Comparison of ENCODE assay signal across 9 cellular contexts in the genomic region with DNA sequence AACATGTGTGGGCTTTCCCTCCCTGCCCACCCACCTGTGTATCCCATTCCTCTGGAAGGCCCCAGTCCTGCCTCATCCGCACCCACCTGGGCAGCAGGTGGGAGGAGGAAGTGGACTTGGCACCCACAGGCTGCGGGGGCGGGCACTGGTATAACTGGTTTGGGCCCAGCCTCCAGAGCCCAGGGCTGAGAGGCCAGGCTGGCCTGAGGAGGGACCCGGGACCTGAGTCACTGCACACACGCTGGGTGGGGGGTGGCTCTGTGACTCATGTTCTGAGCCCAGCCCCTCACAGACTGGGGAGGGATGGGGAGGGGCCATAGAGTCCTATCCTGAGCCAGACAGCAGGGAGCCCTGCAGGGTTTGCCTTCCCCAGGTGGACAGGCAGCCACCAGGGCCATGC. TPM values are rescaled to one million over a fixed set of nuclear protein-coding genes. Genes with fewer than 3 reads are reported as not detected.
DNase-seq lines count a peak whose midpoint lies in the region; ATAC-seq and TF ChIP-seq lines count a peak whose summit lies in the region.
"Had no signal": no experiment of that assay in that cellular context is flagged by ENCODE, and none has a peak within 500 bp of the region (broad histone marks: within the 10 kb centered on the region; RNA-seq: fewer than 3 reads in every experiment).

No MANE protein-coding gene starts in this region.

- no peak for TF ChIP-seq CTCF in mucosa of descending colon (IDR thresholded peaks at IDR 0.05)

- peak overlapping the region in 4 of 11 experiments; percentile 46 to 75 (median 70); a peak in 2 of 22 replicates for H3K9ac ChIP-seq in BLaER1 treated with 17β-estradiol and CSF1 and Interleukin-3, amounts not matched to agents 10 nM and 100 nM

- DNase-seq in LoVo (ENCODE audit: low spot score) (peak; percentile 88), mucosa of descending colon (peak; percentile 95 to 96 (median 96))
- DNase-seq in activated CD4-positive, CD25-positive, alpha-beta regulatory T cell (lab: John Stamatoyannopoulos, UW): no peak
- DNase-seq: effector memory CD4-positive, alpha-beta T cell had no signal

- no peaks in the 10 kb centered on the region for H3K27me3 ChIP-seq in BLaER1 treated with 17β-estradiol and CSF1 and Interleukin-3, amounts not matched to agents 10 nM and 100 nM

- ATAC-seq in mucosa of descending colon (peak; percentile 88), GM18511 (IDR thresholded peaks at IDR 0.05; ENCODE audit: unreplicated experiment) (no peak), HG03565 (IDR thresholded peaks at IDR 0.05; ENCODE audit: unreplicated experiment) (no peak), GM18873 (IDR thresholded peaks at IDR 0.05; ENCODE audit: low FRiP score, unreplicated experiment) (no peak)

- intact Hi-C loops in mucosa of descending colon (cut with DNase I, micrococcal nuclease): no loop called here

- peaks cover 53 to 98% (median 96%) of the 10 kb centered on the region in 10 experiments for H3K4me1 ChIP-seq in BLaER1 treated with 17β-estradiol and CSF1 and Interleukin-3, amounts not matched to agents 10 nM and 100 nM
- H3K4me1 ChIP-seq in mucosa of descending colon (ENCODE audit: low read depth): peaks cover 29% of the 10 kb centered on the region

- H3K4me2 ChIP-seq in BLaER1 treated with 17β-estradiol and CSF1 and Interleukin-3, amounts not matched to agents 10 nM and 100 nM: peak overlapping the region; percentile 70 to 100 (median 92); a peak in 21 of 22 replicates

- no peaks in the 10 kb centered on the region for H3K9me3 ChIP-seq in BLaER1 treated with 17β-estradiol and CSF1 and Interleukin-3, amounts not matched to agents 10 nM and 100 nM (replicated peaks in 1 of 11)
- no peaks in the 10 kb centered on the region for H3K9me3 ChIP-seq in mucosa of descending colon

- H3K27ac ChIP-seq in BLaER1 treated with 17β-estradiol and CSF1 and Interleukin-3, amounts not matched to agents 10 nM and 100 nM: no peak overlapping the region; a peak in 1 of 22 replicates
- H3K27ac ChIP-seq in cingulate gyrus (ENCODE audit: low read depth, low read length): peak overlapping the region; percentile 54

- H3K36me3 ChIP-seq in BLaER1 treated with 17β-estradiol and CSF1 and Interleukin-3, amounts not matched to agents 10 nM and 100 nM: peaks cover 0 to 16% (median 0%) of the 10 kb centered on the region in 11 experiments; a peak in 4 of 22 replicates
- H3K36me3 ChIP-seq in mucosa of descending colon (ENCODE audit: low read depth): no peaks in the 10 kb centered on the region

- H4K20me1 ChIP-seq in BLaER1 treated with 17β-estradiol and CSF1 and Interleukin-3, amounts not matched to agents 10 nM and 100 nM: peaks cover 0 to 92% (median 0%) of the 10 kb centered on the region in 11 experiments; a peak in 11 of 22 replicates

- H3K4me3 ChIP-seq in BLaER1 treated with 17β-estradiol and CSF1 and Interleukin-3, amounts not matched to agents 10 nM and 100 nM: no peak overlapping the region; a peak in 1 of 20 replicates
- H3K4me3 ChIP-seq in mucosa of descending colon: no peak overlapping the region

RNA-seq across cellular contexts. Expression of a gene that starts 16.7 kb away (rescaled TPM):
- 10 to 100 TPM in 2 of 3 donors, 1 to 10 TPM in 1; 8.9 to 25.6 (median 23.9) TPM for total RNA-seq in mucosa of descending colon

RNA-seq across cellular contexts. Expression of a gene that starts 26.9 kb away (rescaled TPM):
- total RNA-seq in mucosa of descending colon: 10 to 100 TPM in 2 of 3 donors, 1 to 10 TPM in 1; 3.0 to 40.3 (median 10.2) TPM

Comparison
In these comparisons a context has a peak if more than half of its experiments do, and no peak if none do; other contexts are left out.
1. DNase-seq: peak in LoVo (single experiment) and mucosa of descending colon (3 of 3); none in activated CD4-positive, CD25-positive, alpha-beta regulatory T cell (0 of 4).